ENCODE assay signal across 12 cellular contexts in genomic region chr5:158700231-158700996, GRCh38.
DNase-seq lines count a peak whose midpoint lies in the region; TF ChIP-seq lines count a peak whose summit lies in the region.
"Had no signal": no experiment of that assay in that cellular context is flagged by ENCODE, and none has a peak within 500 bp of the region (broad histone marks: within the 10 kb centered on the region; RNA-seq: fewer than 3 reads in every experiment).

No MANE protein-coding gene starts in this region.

- peaks cover 28% of the 10 kb centered on the region for H3K4me1 Mint-ChIP-seq in MCF 10A (ENCODE audit: insufficient read depth, unreplicated experiment)

- H3K9ac ChIP-seq in mammary epithelial cell (ENCODE audit: insufficient read depth, low read length), result no peak overlapping the region
- H3K9ac ChIP-seq in colonic mucosa (ENCODE audit: low read depth in 2 of 2, low read length in 2 of 2), result no peak overlapping the region

- no peak overlapping the region for H3K4me2 ChIP-seq in mammary epithelial cell (ENCODE audit: insufficient read depth, low read depth, low read length)

- H3K9me3 Mint-ChIP-seq in MCF 10A (ENCODE audit: unreplicated experiment), result no peaks in the 10 kb centered on the region
- H3K9me3 Mint-ChIP-seq: activated naive CD8-positive, alpha-beta T cell treated with anti-CD3 and anti-CD28 coated beads for 36 hours had no signal

- DNase-seq in MCF 10A (ENCODE audit: unreplicated experiment) (peak; percentile 32), mammary epithelial cell (no peak), cardiac fibroblast (ENCODE audit: low read depth in 2 of 2) (peak; percentile 63 to 65), uterus (peak in 1 of 2 donors; percentile 30), CD1c-positive myeloid dendritic cell (ENCODE audit: extremely low spot score) (no peak), colonic mucosa (no peak)
- DNase-seq in activated CD8-positive, alpha-beta memory T cell treated with anti-CD3 and anti-CD28 coated beads, Interleukin-2, amount 50 U/mL, for 48 hours, result no peak
- DNase-seq: activated naive CD8-positive, alpha-beta T cell treated with anti-CD3 and anti-CD28 coated beads for 36 hours; NCI-H526 treated with DMSO at 0.1 percent for 48 hours; SW 1271 had no signal

- H3K9me3 ChIP-seq in mammary epithelial cell (replicated peaks; ENCODE audit: insufficient read depth, low read length) (no peaks in the 10 kb centered on the region), muscle layer of duodenum (ENCODE audit: control insufficient read depth in 1 of 2, low read length in 2 of 2) (no peaks in the 10 kb centered on the region), uterus (no peaks in the 10 kb centered on the region), colonic mucosa (no peaks in the 10 kb centered on the region)

- H3K36me3 ChIP-seq in mammary epithelial cell (ENCODE audit: insufficient read depth, low read length), result no peaks in the 10 kb centered on the region
- peaks cover 0 to 9% of the 10 kb centered on the region in 2 donors for H3K36me3 ChIP-seq in muscle layer of duodenum (ENCODE audit: control insufficient read depth in 1 of 2, insufficient read depth in 2 of 2, low read length in 2 of 2)
- no peaks in the 10 kb centered on the region for H3K36me3 ChIP-seq in uterus
- no peaks in the 10 kb centered on the region for H3K36me3 ChIP-seq in colonic mucosa

- H3K4me1 ChIP-seq in mammary epithelial cell (ENCODE audit: insufficient read depth, low read length) (peaks cover 15% of the 10 kb centered on the region), muscle layer of duodenum (ENCODE audit: control insufficient read depth in 1 of 2, insufficient read depth in 2 of 2, low read length in 2 of 2) (peaks cover 0 to 4% of the 10 kb centered on the region in 2 donors), uterus (peaks cover 6 to 15% of the 10 kb centered on the region in 2 donors), colonic mucosa (no peaks in the 10 kb centered on the region)

- dilution Hi-C loops in mammary epithelial cell (cut with HindIII; ENCODE audit: low sequenced_read_pairs), result no loop called here

- H3K27me3 ChIP-seq in mammary epithelial cell (ENCODE audit: insufficient read depth, low read length) (no peaks in the 10 kb centered on the region), muscle layer of duodenum (ENCODE audit: low read depth, low read length) (no peaks in the 10 kb centered on the region), uterus (no peaks in the 10 kb centered on the region), colonic mucosa (no peaks in the 10 kb centered on the region)

- CTCF ChIA-PET in MCF 10A (lab: Yijun Ruan, JAX) (interaction anchor here (0.5 to 13.8 kb wide), 12 partner anchors 9 to 625 kb away, joined by 3 to 513 read pairs (median 4); partner anchors contain the start of gene EBF1), mammary epithelial cell (lab: Charles Lee; ENCODE audit: low non-redundant PET) (no interaction called here)

- no peak overlapping the region for H3K27ac Mint-ChIP-seq in MCF 10A (ENCODE audit: low read depth, unreplicated experiment)
- H3K27ac Mint-ChIP-seq: activated naive CD8-positive, alpha-beta T cell treated with anti-CD3 and anti-CD28 coated beads for 36 hours; progenitor cell of endocrine pancreas had no signal

- H3K27ac ChIP-seq in mammary epithelial cell (ENCODE audit: insufficient read depth, low read depth, low read length), result no peak overlapping the region
- H3K27ac ChIP-seq in muscle layer of duodenum (ENCODE audit: low read length), result peak overlapping the region; percentile 27
- H3K27ac ChIP-seq in uterus, result peak overlapping the region; percentile 68 to 70
- H3K27ac ChIP-seq in colonic mucosa, result no peak overlapping the region

- intact Hi-C loops in MCF 10A (cut with micrococcal nuclease), result loop anchor here (10.0 kb wide), 1 partner anchor 174 kb away; no protein-coding TSS in a partner anchor
- intact Hi-C loops in mammary epithelial cell (cut with micrococcal nuclease), result no loop called here
- intact Hi-C loops in uterus (cut with DNase I; ENCODE audit: low total_unique reads), result no loop called here
- intact Hi-C loops in colonic mucosa (cut with DNase I), result no loop called here

- in situ Hi-C loops in mammary epithelial cell (cut with MboI; ENCODE audit: low sequenced_read_pairs in 2 of 2), result no loop called here

- 81% methylated on average over 9 of the region's 9 CpGs for WGBS in mammary epithelial cell (ENCODE audit: low coverage, missing lambda C conversion rate)

- no peaks in the 10 kb centered on the region for H3K79me2 ChIP-seq in mammary epithelial cell (ENCODE audit: insufficient read depth, low read length)

- no peak for TF ChIP-seq POLR2A in uterus (IDR thresholded peaks at IDR 0.05)

- BruUV-seq in MCF 10A (replicated peaks; lab: Mats Ljungman, UMichigan) (no TSS peak), mammary epithelial cell (replicated peaks; lab: Mats Ljungman, UMichigan) (no TSS peak)

- H3K4me3 ChIP-seq in mammary epithelial cell (replicated peaks in 1 of 3; ENCODE audit: insufficient read depth in 1 of 3, low read depth in 2 of 3, low read length in 3 of 3) (no peak overlapping the region), cardiac fibroblast (replicated peaks in 1 of 2; ENCODE audit: low read depth in 2 of 2, low read length in 2 of 2) (no peak overlapping the region), muscle layer of duodenum (ENCODE audit: low read depth in 1 of 2, low read length in 2 of 2) (no peak overlapping the region), uterus (no peak overlapping the region), colonic mucosa (no peak overlapping the region)

- TF ChIP-seq CTCF in MCF 10A (IDR thresholded peaks at IDR 0.05; ENCODE audit: unreplicated experiment) (no peak), mammary epithelial cell (conservative IDR thresholded peaks at IDR 0.05 in 1 of 2, IDR thresholded peaks at IDR 0.05 in 1 of 2; ENCODE audit: extremely low read depth in 1 of 2, insufficient read depth in 1 of 2, low read depth in 1 of 2, low read length in 2 of 2) (no peak), cardiac fibroblast (IDR thresholded peaks at IDR 0.05; ENCODE audit: low read depth, low read length) (no peak), uterus (IDR thresholded peaks at IDR 0.05) (no peak), colonic mucosa (IDR thresholded peaks at IDR 0.05) (no peak)

- H3K4me3 Mint-ChIP-seq in MCF 10A (ENCODE audit: unreplicated experiment), result no peak overlapping the region
- H3K4me3 Mint-ChIP-seq: activated naive CD8-positive, alpha-beta T cell treated with anti-CD3 and anti-CD28 coated beads for 36 hours had no signal

- H3K36me3 Mint-ChIP-seq in MCF 10A (ENCODE audit: insufficient read depth, unreplicated experiment), result peaks cover 9% of the 10 kb centered on the region
- H3K36me3 Mint-ChIP-seq: activated naive CD8-positive, alpha-beta T cell treated with anti-CD3 and anti-CD28 coated beads for 36 hours had no signal

- H4K20me1 ChIP-seq in mammary epithelial cell (ENCODE audit: insufficient read depth, low read length), result no peaks in the 10 kb centered on the region

- no peak overlapping the region for H2AFZ ChIP-seq in mammary epithelial cell (ENCODE audit: low read depth, low read length)

- H3K27me3 Mint-ChIP-seq in MCF 10A (ENCODE audit: insufficient read depth, unreplicated experiment), result peaks cover 11% of the 10 kb centered on the region
- H3K27me3 Mint-ChIP-seq: activated naive CD8-positive, alpha-beta T cell treated with anti-CD3 and anti-CD28 coated beads for 36 hours had no signal

- POLR2A ChIA-PET in MCF 10A (lab: Yijun Ruan, JAX), result interaction anchor here (0.6 to 1.8 kb wide), 3 partner anchors 15 to 900 kb away, joined by 3 to 5 read pairs (median 5); no protein-coding TSS in a partner anchor

Comparison
In these comparisons a context has a peak if more than half of its experiments do, and no peak if none do; other contexts are left out.
1. DNase-seq: peak in MCF 10A (single experiment) and cardiac fibroblast (2 of 2); none in mammary epithelial cell (single experiment), CD1c-positive myeloid dendritic cell (single experiment), activated CD8-positive, alpha-beta memory T cell treated with anti-CD3 and anti-CD28 coated beads, Interleukin-2, amount 50 U/mL, for 48 hours (single experiment) and colonic mucosa (single experiment).
2. H3K27ac ChIP-seq: peak in muscle layer of duodenum (single experiment) and uterus (2 of 2); none in mammary epithelial cell (single experiment) and colonic mucosa (single experiment).